ENCODE assay signal across 17 cellular contexts in the genomic region with DNA sequence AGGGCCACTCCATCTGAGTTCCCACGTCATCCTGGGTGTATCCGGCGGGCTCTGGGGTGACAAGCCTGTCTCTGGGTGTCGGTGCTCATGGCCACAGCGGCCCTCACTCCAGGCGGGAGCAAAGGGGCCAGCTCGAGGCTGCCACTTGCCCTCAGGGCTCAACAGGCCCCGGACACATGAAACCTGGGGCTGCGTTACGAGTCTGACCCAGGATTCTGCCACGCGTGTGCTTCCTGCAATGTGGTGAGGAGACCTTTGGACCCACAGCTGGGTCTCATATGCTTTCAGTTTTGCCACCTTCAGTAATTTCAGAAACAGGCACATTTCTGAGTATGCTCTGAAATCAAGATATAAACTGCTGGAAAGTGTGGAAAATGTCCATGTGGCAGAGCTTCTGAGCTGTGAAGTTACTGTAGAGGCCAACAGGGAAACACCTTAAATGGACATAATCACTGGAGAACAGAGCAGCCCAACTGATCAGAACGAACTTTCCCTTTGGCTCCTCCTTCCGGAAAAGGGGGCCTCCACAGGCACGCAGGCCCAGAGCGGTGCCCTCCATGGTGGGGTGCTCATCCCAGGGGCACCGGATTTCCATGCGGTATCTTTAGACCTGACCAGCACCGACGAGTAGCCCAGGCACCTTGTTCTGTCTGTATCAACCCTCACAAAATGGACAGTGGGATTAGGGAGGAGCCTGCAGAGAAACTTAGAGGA. TPM values are rescaled to one million over a fixed set of nuclear protein-coding genes. Genes with fewer than 3 reads are reported as not detected.
DNase-seq lines count a peak whose midpoint lies in the region; ATAC-seq and TF ChIP-seq lines count a peak whose summit lies in the region.
"Had no signal": no experiment of that assay in that cellular context is flagged by ENCODE, and none has a peak within 500 bp of the region (broad histone marks: within the 10 kb centered on the region; RNA-seq: fewer than 3 reads in every experiment).

No MANE protein-coding gene starts in this region.

- TF ChIP-seq CTCF in right lobe of liver (IDR thresholded peaks at IDR 0.05) (no peak), stomach (IDR thresholded peaks at IDR 0.05) (no peak)

- no peak overlapping the region for H3K4me3 Mint-ChIP-seq in activated CD4-positive, alpha-beta T cell treated with anti-CD3 and anti-CD28 coated beads, Interleukin-2, amount 10 ng/mL, durations not matched to agents 7 days and 5 days

- no peak overlapping the region for H3K27ac Mint-ChIP-seq in activated CD4-positive, alpha-beta T cell treated with anti-CD3 and anti-CD28 coated beads, Interleukin-2, amount 10 ng/mL, durations not matched to agents 7 days and 5 days

- H3K36me3 ChIP-seq in duodenal mucosa (ENCODE audit: control insufficient read depth in 1 of 2, insufficient read depth in 2 of 2, low read length in 2 of 2) = peaks cover 29 to 76% of the 10 kb centered on the region in 2 donors
- H3K36me3 ChIP-seq in right lobe of liver = peaks cover 0 to 29% (median 9%) of the 10 kb centered on the region in 4 donors
- H3K36me3 ChIP-seq in stomach = peaks cover 70 to 93% (median 86%) of the 10 kb centered on the region in 4 donors

- H3K9ac ChIP-seq in duodenal mucosa (ENCODE audit: low read depth in 1 of 2, low read length in 2 of 2) = peak overlapping the region; percentile 35 to 48

- POLR2A ChIA-PET in activated CD4-positive, alpha-beta T cell treated with anti-CD3 and anti-CD28 coated beads, Interleukin-2, amount 10 ng/mL, durations not matched to agents 7 days and 5 days (lab: Charles Lee) = no interaction called here

- CTCF ChIA-PET in activated CD4-positive, alpha-beta T cell treated with anti-CD3 and anti-CD28 coated beads, Interleukin-2, amount 10 ng/mL, durations not matched to agents 7 days and 5 days (lab: Charles Lee) = interaction anchor here (0.8 to 2.5 kb wide), 3 partner anchors 11 to 17 kb away, joined by 4 to 15 read pairs (median 4); no protein-coding TSS in a partner anchor

- peaks cover 14 to 25% of the 10 kb centered on the region in 2 donors for H3K4me1 ChIP-seq in duodenal mucosa (ENCODE audit: control insufficient read depth in 1 of 2, insufficient read depth in 2 of 2, low read length in 2 of 2)
- peaks cover 0 to 19% (median 7%) of the 10 kb centered on the region in 4 donors for H3K4me1 ChIP-seq in right lobe of liver
- peaks cover 0 to 30% (median 16%) of the 10 kb centered on the region in 4 donors for H3K4me1 ChIP-seq in stomach
- H3K4me1 ChIP-seq: HAP-1 had no signal

- intact Hi-C loops in right lobe of liver (cut with DNase I) = no loop called here
- intact Hi-C loops in stomach (cut with DNase I; ENCODE audit: low total_unique reads) = no loop called here
- intact Hi-C loops in head of caudate nucleus (cut with DNase I) = no loop called here

- peak; percentile 5 for DNase-seq in NOMO-1 treated with DMSO at 0.1 percent for 48 hours (lab: John Stamatoyannopoulos, UW; ENCODE audit: unreplicated experiment)
- no peak for DNase-seq in NOMO-1 (lab: John Stamatoyannopoulos, UW; ENCODE audit: unreplicated experiment in 2 of 2)
- peak in 2 of 3 donors; percentile 52 to 71 for DNase-seq in right lobe of liver
- no peak for DNase-seq in stomach
- DNase-seq in activated CD4-positive, alpha-beta T cell treated with anti-CD3 and anti-CD28 coated beads, Interleukin-2, amount 10 ng/mL, durations not matched to agents 7 days and 5 days = no peak
- no peak for DNase-seq in head of caudate nucleus
- DNase-seq in SK-N-DZ (ENCODE audit: low spot score) = no peak
- DNase-seq: C1 segment of cervical spinal cord, COR-L47, DMS153, Kasumi-1, NCI-H1105 treated with DMSO at 0.1 percent for 48 hours, NCI-H187 treated with DMSO at 0.1 percent for 48 hours, NCI-H446 treated with DMSO at 0.1 percent for 48 hours, NCI-H774 had no signal

- no peaks in the 10 kb centered on the region for H3K9me3 ChIP-seq in duodenal mucosa (ENCODE audit: control insufficient read depth in 1 of 2, low read length in 2 of 2)
- H3K9me3 ChIP-seq in right lobe of liver = no peaks in the 10 kb centered on the region
- H3K9me3 ChIP-seq in stomach = no peaks in the 10 kb centered on the region
- H3K9me3 ChIP-seq: HAP-1 had no signal

- H3K27me3 ChIP-seq in duodenal mucosa (ENCODE audit: control insufficient read depth in 1 of 2, insufficient read depth in 2 of 2, low read length in 2 of 2) (no peaks in the 10 kb centered on the region), right lobe of liver (no peaks in the 10 kb centered on the region), stomach (no peaks in the 10 kb centered on the region)

- no peaks in the 10 kb centered on the region for H3K27me3 Mint-ChIP-seq in activated CD4-positive, alpha-beta T cell treated with anti-CD3 and anti-CD28 coated beads, Interleukin-2, amount 10 ng/mL, durations not matched to agents 7 days and 5 days

- H3K4me3 ChIP-seq in duodenal mucosa (ENCODE audit: low read depth in 1 of 2, low read length in 2 of 2) (peak overlapping the region in 1 of 2 donors; percentile 44), right lobe of liver (peak overlapping the region in 1 of 3 donors; percentile 16), stomach (no peak overlapping the region)
- H3K4me3 ChIP-seq: HAP-1 had no signal

- WGBS in right lobe of liver (ENCODE audit: insufficient coverage, low coverage, low lambda C conversion rate, missing lambda C conversion rate) = 32% methylated on average over 3 of the region's 20 CpGs
- 73 to 86% (median 75%) methylated on average over 19 to 20 of the region's 20 CpGs for WGBS in stomach, 5 donors

- H3K36me3 Mint-ChIP-seq in activated CD4-positive, alpha-beta T cell treated with anti-CD3 and anti-CD28 coated beads, Interleukin-2, amount 10 ng/mL, durations not matched to agents 7 days and 5 days (ENCODE audit: low read depth) = peaks cover 6% of the 10 kb centered on the region

- no peak overlapping the region for H3K27ac ChIP-seq in duodenal mucosa (ENCODE audit: low read depth, low read length)
- H3K27ac ChIP-seq in right lobe of liver = peak overlapping the region; percentile 41 to 96 (median 82)
- H3K27ac ChIP-seq in stomach = peak overlapping the region in 3 of 5 donors; percentile 20 to 67 (median 22)

- H3K4me1 Mint-ChIP-seq in activated CD4-positive, alpha-beta T cell treated with anti-CD3 and anti-CD28 coated beads, Interleukin-2, amount 10 ng/mL, durations not matched to agents 7 days and 5 days = no peaks in the 10 kb centered on the region

- TF ChIP-seq EP300 in stomach (IDR thresholded peaks at IDR 0.05) = no peak

- peak; percentile 86 to 92 (median 90) for ATAC-seq in right lobe of liver

- TF ChIP-seq POLR2A in right lobe of liver (IDR thresholded peaks at IDR 0.05) (peak; percentile 33), stomach (IDR thresholded peaks at IDR 0.05) (no peak)

- no peaks in the 10 kb centered on the region for H3K9me3 Mint-ChIP-seq in activated CD4-positive, alpha-beta T cell treated with anti-CD3 and anti-CD28 coated beads, Interleukin-2, amount 10 ng/mL, durations not matched to agents 7 days and 5 days

RNA-seq across cellular contexts. Expression of a gene that starts 14.1 kb away (rescaled TPM):
- total RNA-seq in right lobe of liver (10 to 100 TPM in 1 of 6 experiments, 1 to 10 TPM in 5; 4.5 to 12.5 (median 6.1) TPM), stomach (100 to 1,000 TPM in 1 of 5 donors, 10 to 100 TPM in 4; 20.9 to 188 (median 40.8) TPM)
- polyA plus RNA-seq in stomach = 1 to 10 TPM; 4.4 to 9.8 (median 7.3) TPM
- total RNA-seq in activated CD4-positive, alpha-beta T cell treated with anti-CD3 and anti-CD28 coated beads, Interleukin-2, amount 10 ng/mL, durations not matched to agents 7 days and 5 days = 10 to 100 TPM; 11.8 to 13.1 TPM
- polyA plus RNA-seq in SK-N-DZ (2014; cell fraction: cytosol; rRNA removed) = 0.90 and 1.0 TPM in 2 replicates
- 0.71 and 3.6 TPM in 2 replicates for polyA plus RNA-seq in SK-N-DZ (2014; cell fraction: nucleus; rRNA removed)

RNA-seq across cellular contexts. Expression of a gene that starts 34.5 kb away (rescaled TPM):
- total RNA-seq in right lobe of liver (1 to 10 TPM; 1.7 to 8.3 (median 3.8) TPM), stomach (100 to 1,000 TPM in 1 of 5 donors, 10 to 100 TPM in 1, 1 to 10 TPM in 2, not detected in 1; 6.7 to 222 (median 45.5) TPM)
- 10 to 100 TPM; 10.8 to 20.0 (median 17.0) TPM for polyA plus RNA-seq in stomach
- 1 to 10 TPM; 1.8 to 3.2 TPM for total RNA-seq in activated CD4-positive, alpha-beta T cell treated with anti-CD3 and anti-CD28 coated beads, Interleukin-2, amount 10 ng/mL, durations not matched to agents 7 days and 5 days
- 218 and 334 TPM in 2 replicates for polyA plus RNA-seq in SK-N-DZ (2014; cell fraction: cytosol; rRNA removed)
- 858 and 888 TPM in 2 replicates for polyA plus RNA-seq in SK-N-DZ (2014; cell fraction: nucleus; rRNA removed)

RNA-seq across cellular contexts. Expression of a gene that starts 46.0 kb away (rescaled TPM):
- total RNA-seq in right lobe of liver (10 to 100 TPM in 2 of 6 experiments, 1 to 10 TPM in 4; 4.6 to 12.0 (median 8.3) TPM), stomach (10 to 100 TPM in 3 of 5 donors, 1 to 10 TPM in 1, under 1 TPM in 1; 0.58 to 21.1 (median 10.7) TPM)
- polyA plus RNA-seq in stomach = 10 to 100 TPM in 2 of 3 donors, 1 to 10 TPM in 1; 4.4 to 20.6 (median 10.8) TPM
- total RNA-seq in activated CD4-positive, alpha-beta T cell treated with anti-CD3 and anti-CD28 coated beads, Interleukin-2, amount 10 ng/mL, durations not matched to agents 7 days and 5 days = 1 to 10 TPM; 7.9 to 9.2 TPM
- polyA plus RNA-seq in SK-N-DZ (2014; cell fraction: cytosol; rRNA removed) = 5.2 and 6.8 TPM in 2 replicates
- polyA plus RNA-seq in SK-N-DZ (2014; cell fraction: nucleus; rRNA removed) = 1.8 and 2.7 TPM in 2 replicates

Comparison
In these comparisons a context has a peak if more than half of its experiments do, and no peak if none do; other contexts are left out.
1. DNase-seq: peak in NOMO-1 treated with DMSO at 0.1 percent for 48 hours (single experiment) and right lobe of liver (2 of 3); none in NOMO-1 (0 of 2), stomach (single experiment), activated CD4-positive, alpha-beta T cell treated with anti-CD3 and anti-CD28 coated beads, Interleukin-2, amount 10 ng/mL, durations not matched to agents 7 days and 5 days (single experiment), head of caudate nucleus (0 of 42) and SK-N-DZ (single experiment).